10 cellular contexts compared by ENCODE assay signal in genomic region chr5:132283423-132284043, GRCh38. TPM values are rescaled to one million over a fixed set of nuclear protein-coding genes. Genes with fewer than 3 reads are reported as not detected.
DNase-seq lines count a peak whose midpoint lies in the region; ATAC-seq and TF ChIP-seq lines count a peak whose summit lies in the region.
"Had no signal": no experiment of that assay in that cellular context is flagged by ENCODE, and none has a peak within 500 bp of the region (broad histone marks: within the 10 kb centered on the region; RNA-seq: fewer than 3 reads in every experiment).

No MANE protein-coding gene starts in this region.

- no peak overlapping the region for H3K4me3 Mint-ChIP-seq in activated T-cell treated with anti-CD3 and anti-CD28 coated beads, Interleukin-2, amount 50 U/mL, for 72 hours
- H3K4me3 Mint-ChIP-seq: dendritic cell treated with granulocyte-macrophage colony-stimulating factor and Interleukin-4, amounts not matched to agents 40 ng/mL and 50 ng/mL, for 4 days had no signal

- H3K4me1 Mint-ChIP-seq in activated T-cell treated with anti-CD3 and anti-CD28 coated beads, Interleukin-2, amount 50 U/mL, for 72 hours (ENCODE audit: low read depth): no peaks in the 10 kb centered on the region

- peaks cover 0 to 12% (median 9%) of the 10 kb centered on the region in 4 donors for H3K4me1 ChIP-seq in tibial artery

- intact Hi-C loops in tibial artery (cut with DNase I; ENCODE audit: low total_unique reads): loop anchor here (2.0 kb wide), 1 partner anchor 45 kb away; no protein-coding TSS in a partner anchor

- TF ChIP-seq CTCF in tibial artery (IDR thresholded peaks at IDR 0.05) (peak; percentile 46 to 47), GM13976 (IDR thresholded peaks at IDR 0.05; ENCODE audit: borderline replicate concordance, control extremely low read depth, extremely low read depth, insufficient read depth, missing control alignments) (no peak)

- no peaks in the 10 kb centered on the region for H3K9me3 ChIP-seq in tibial artery

- peaks cover 0 to 2% of the 10 kb centered on the region in 2 donors for H3K36me3 Mint-ChIP-seq in activated T-cell treated with anti-CD3 and anti-CD28 coated beads, Interleukin-2, amount 50 U/mL, for 72 hours (ENCODE audit: insufficient read depth in 2 of 2)

- H3K9me3 Mint-ChIP-seq in activated T-cell treated with anti-CD3 and anti-CD28 coated beads, Interleukin-2, amount 50 U/mL, for 72 hours: no peaks in the 10 kb centered on the region
- H3K9me3 Mint-ChIP-seq: dendritic cell treated with granulocyte-macrophage colony-stimulating factor and Interleukin-4, amounts not matched to agents 40 ng/mL and 50 ng/mL, for 4 days had no signal

- H3K27ac ChIP-seq in tibial artery: no peak overlapping the region
- H3K27ac ChIP-seq: BLaER1 treated with 17β-estradiol and CSF1 and Interleukin-3, amounts not matched to agents 10 nM and 100 nM had no signal

- no peak for ATAC-seq in GM21423 (IDR thresholded peaks at IDR 0.05; ENCODE audit: unreplicated experiment)
- ATAC-seq in activated T-cell treated with anti-CD3 and anti-CD28 coated beads, Interleukin-2, amount 50 U/mL, for 72 hours (replicated peaks in 1 of 2): no peak

- no peaks in the 10 kb centered on the region for H3K27me3 ChIP-seq in tibial artery
- H3K27me3 ChIP-seq: BLaER1 treated with 17β-estradiol and CSF1 and Interleukin-3, amounts not matched to agents 10 nM and 100 nM had no signal

- DNase-seq in NCI-H526 (lab: John Stamatoyannopoulos, UW): peak; percentile 16 to 46
- no peak for DNase-seq in NCI-H526 treated with DMSO at 0.1 percent for 48 hours (lab: John Stamatoyannopoulos, UW)
- DNase-seq in SK-MEL-5 (ENCODE audit: low read depth, low spot score): peak; percentile 70
- peak; percentile 38 for DNase-seq in foreskin melanocyte
- no peak for DNase-seq in tibial artery
- DNase-seq in activated T-cell treated with anti-CD3 and anti-CD28 coated beads, Interleukin-2, amount 50 U/mL, for 72 hours: no peak
- DNase-seq in GM13976 (ENCODE audit: low spot score): no peak

- H3K27me3 Mint-ChIP-seq in activated T-cell treated with anti-CD3 and anti-CD28 coated beads, Interleukin-2, amount 50 U/mL, for 72 hours (ENCODE audit: low read depth): peaks cover 9% of the 10 kb centered on the region
- H3K27me3 Mint-ChIP-seq: dendritic cell treated with granulocyte-macrophage colony-stimulating factor and Interleukin-4, amounts not matched to agents 40 ng/mL and 50 ng/mL, for 4 days had no signal

- in situ Hi-C loops in SK-MEL-5 (cut with HindIII; ENCODE audit: low pct_unique_long_range_greater_than_20kb, low sequenced_read_pairs): no loop called here
- in situ Hi-C loops in GM13976 (cut with MboI; ENCODE audit: low sequenced_read_pairs, unreplicated experiment): no loop called here

- H3K4me3 ChIP-seq in tibial artery: no peak overlapping the region
- H3K4me3 ChIP-seq: BLaER1 treated with 17β-estradiol and CSF1 and Interleukin-3, amounts not matched to agents 10 nM and 100 nM had no signal

- H3K36me3 ChIP-seq in tibial artery: no peaks in the 10 kb centered on the region

- no peak overlapping the region for H3K27ac Mint-ChIP-seq in activated T-cell treated with anti-CD3 and anti-CD28 coated beads, Interleukin-2, amount 50 U/mL, for 72 hours
- H3K27ac Mint-ChIP-seq: dendritic cell treated with granulocyte-macrophage colony-stimulating factor and Interleukin-4, amounts not matched to agents 40 ng/mL and 50 ng/mL, for 4 days had no signal

RNA-seq across cellular contexts. Expression of gene SLC22A4, which starts 10.7 kb away (rescaled TPM):
- total RNA-seq in SK-MEL-5 (2014; rRNA removed; shearing (Covaris generic)): 0.61 and 0.66 TPM in 2 replicates
- polyA plus RNA-seq in SK-MEL-5 (2015; cell fraction: cytosol; rRNA removed): 0.40 TPM in 1 of 2 replicates, not detected in the other
- 0.22 and 0.84 TPM in 2 replicates for polyA plus RNA-seq in SK-MEL-5 (2015; cell fraction: nucleus; rRNA removed)
- total RNA-seq in activated T-cell treated with anti-CD3 and anti-CD28 coated beads, Interleukin-2, amount 50 U/mL, for 72 hours: 1 to 10 TPM; 1.8 to 2.9 TPM

RNA-seq across cellular contexts. Expression of gene PDLIM4, which starts 26.0 kb away (rescaled TPM):
- 1.8 and 2.1 TPM in 2 replicates for total RNA-seq in SK-MEL-5 (2014; rRNA removed; shearing (Covaris generic))
- polyA plus RNA-seq in SK-MEL-5 (2015; cell fraction: cytosol; rRNA removed): 6.5 and 6.9 TPM in 2 replicates
- 1.4 and 2.4 TPM in 2 replicates for polyA plus RNA-seq in SK-MEL-5 (2015; cell fraction: nucleus; rRNA removed)
- 1 to 10 TPM in 1 of 2 donors, under 1 TPM in 1; 0.79 to 1.2 TPM for total RNA-seq in activated T-cell treated with anti-CD3 and anti-CD28 coated beads, Interleukin-2, amount 50 U/mL, for 72 hours

RNA-seq across cellular contexts. Expression of gene P4HA2, which starts 55.9 kb away (rescaled TPM):
- total RNA-seq in SK-MEL-5 (2014; rRNA removed; shearing (Covaris generic)): 66.3 and 69.8 TPM in 2 replicates
- 42.8 and 51.3 TPM in 2 replicates for polyA plus RNA-seq in SK-MEL-5 (2015; cell fraction: cytosol; rRNA removed)
- 13.3 and 14.9 TPM in 2 replicates for polyA plus RNA-seq in SK-MEL-5 (2015; cell fraction: nucleus; rRNA removed)
- total RNA-seq in activated T-cell treated with anti-CD3 and anti-CD28 coated beads, Interleukin-2, amount 50 U/mL, for 72 hours: 1 to 10 TPM; 3.2 to 5.9 TPM

Comparison
In these comparisons a context has a peak if more than half of its experiments do, and no peak if none do; other contexts are left out.
1. DNase-seq: peak in NCI-H526 (2 of 2), SK-MEL-5 (single experiment) and foreskin melanocyte (single experiment); none in NCI-H526 treated with DMSO at 0.1 percent for 48 hours (single experiment), tibial artery (0 of 2), activated T-cell treated with anti-CD3 and anti-CD28 coated beads, Interleukin-2, amount 50 U/mL, for 72 hours (0 of 2) and GM13976 (single experiment).